In genomic region chr16:23389201-23389600, GRCh38 we compare ENCODE assay signal across 18 cellular contexts.
DNase-seq lines count a peak whose midpoint lies in the region; ATAC-seq and TF ChIP-seq lines count a peak whose summit lies in the region.
"Had no signal": no experiment of that assay in that cellular context is flagged by ENCODE, and none has a peak within 500 bp of the region (broad histone marks: within the 10 kb centered on the region; RNA-seq: fewer than 3 reads in every experiment).

No MANE protein-coding gene starts in this region.

- POLR2A ChIA-PET in WTC11 (lab: Charles Lee) = no interaction called here

- peaks cover 23% of the 10 kb centered on the region for H3K36me3 Mint-ChIP-seq in WTC11
- H3K36me3 Mint-ChIP-seq in chondrocyte (ENCODE audit: low read depth) = peaks cover 38% of the 10 kb centered on the region
- H3K36me3 Mint-ChIP-seq in activated naive CD4-positive, alpha-beta T cell treated with anti-CD3 and anti-CD28 coated beads, Interleukin-2, amount 10 ng/mL, durations not matched to agents 7 days and 5 days = peaks cover 5% of the 10 kb centered on the region

- no peaks in the 10 kb centered on the region for H3K36me3 ChIP-seq in mucosa of descending colon (ENCODE audit: low read depth)

- intact Hi-C loops in mucosa of descending colon (cut with DNase I, micrococcal nuclease) = no loop called here

- DNase-seq in WTC11 (ENCODE audit: low spot score) (no peak), chondrocyte (ENCODE audit: low spot score) (peak; percentile 14), mucosa of descending colon (peak in 2 of 3 donors; percentile 16 to 20), NK-92 (lab: John Stamatoyannopoulos, UW; ENCODE audit: unreplicated experiment) (no peak)
- no peak for DNase-seq in activated naive CD4-positive, alpha-beta T cell treated with anti-CD3 and anti-CD28 coated beads, Interleukin-2, amount 10 ng/mL, durations not matched to agents 7 days and 5 days
- DNase-seq: ACHN; BE2C; C1 segment of cervical spinal cord; CD4-positive, CD25-positive, alpha-beta regulatory T cell; COR-L47; DMS 273 treated with DMSO at 0.1 percent for 48 hours; GDM1; IMR-90 had no signal

- H3K4me3 Mint-ChIP-seq in WTC11 = no peak overlapping the region
- no peak overlapping the region for H3K4me3 Mint-ChIP-seq in chondrocyte (ENCODE audit: unreplicated experiment)
- no peak overlapping the region for H3K4me3 Mint-ChIP-seq in activated naive CD4-positive, alpha-beta T cell treated with anti-CD3 and anti-CD28 coated beads, Interleukin-2, amount 10 ng/mL, durations not matched to agents 7 days and 5 days
- H3K4me3 Mint-ChIP-seq: CD4-positive, CD25-positive, alpha-beta regulatory T cell; CD8-positive, alpha-beta memory T cell had no signal

- no peaks in the 10 kb centered on the region for H3K4me1 Mint-ChIP-seq in WTC11
- H3K4me1 Mint-ChIP-seq in chondrocyte (ENCODE audit: low read depth) = no peaks in the 10 kb centered on the region
- no peaks in the 10 kb centered on the region for H3K4me1 Mint-ChIP-seq in activated naive CD4-positive, alpha-beta T cell treated with anti-CD3 and anti-CD28 coated beads, Interleukin-2, amount 10 ng/mL, durations not matched to agents 7 days and 5 days
- H3K4me1 Mint-ChIP-seq: CD4-positive, CD25-positive, alpha-beta regulatory T cell; CD8-positive, alpha-beta memory T cell had no signal

- TF ChIP-seq CTCF in WTC11 (IDR thresholded peaks at IDR 0.05) = no peak
- no peak for TF ChIP-seq CTCF in chondrocyte (IDR thresholded peaks at IDR 0.05)
- TF ChIP-seq CTCF in mucosa of descending colon (IDR thresholded peaks at IDR 0.05) = no peak

- no peak for ATAC-seq in WTC11
- no peak for ATAC-seq in mucosa of descending colon
- ATAC-seq in GM18907 (IDR thresholded peaks at IDR 0.05; ENCODE audit: unreplicated experiment) = no peak
- no peak for ATAC-seq in GM19324 (IDR thresholded peaks at IDR 0.05; ENCODE audit: low FRiP score, unreplicated experiment)
- ATAC-seq: K562 had no signal

- H3K4me1 ChIP-seq in mucosa of descending colon (ENCODE audit: low read depth) = peaks cover 5% of the 10 kb centered on the region
- H3K4me1 ChIP-seq: BE2C, HAP-1 had no signal

- H3K9me3 ChIP-seq in mucosa of descending colon = no peaks in the 10 kb centered on the region
- H3K9me3 ChIP-seq: BE2C, HAP-1 had no signal

- CTCF ChIA-PET in WTC11 (lab: Charles Lee) = interaction anchor here (2.9 kb wide), 1 partner anchor 10 kb away, joined by 11 read pairs; no protein-coding TSS in a partner anchor
- CTCF ChIA-PET in activated naive CD4-positive, alpha-beta T cell treated with anti-CD3 and anti-CD28 coated beads, Interleukin-2, amount 10 ng/mL, durations not matched to agents 7 days and 5 days (lab: Charles Lee) = no interaction called here

- H3K27ac Mint-ChIP-seq in WTC11 (peak overlapping the region; percentile 64), chondrocyte (ENCODE audit: unreplicated experiment) (no peak overlapping the region)
- no peak overlapping the region for H3K27ac Mint-ChIP-seq in activated naive CD4-positive, alpha-beta T cell treated with anti-CD3 and anti-CD28 coated beads, Interleukin-2, amount 10 ng/mL, durations not matched to agents 7 days and 5 days
- H3K27ac Mint-ChIP-seq: CD4-positive, CD25-positive, alpha-beta regulatory T cell had no signal

- H3K4me3 ChIP-seq in mucosa of descending colon = no peak overlapping the region
- H3K4me3 ChIP-seq: HAP-1, K562 had no signal

- no peaks in the 10 kb centered on the region for H3K27me3 Mint-ChIP-seq in WTC11 (ENCODE audit: low read depth)
- no peaks in the 10 kb centered on the region for H3K27me3 Mint-ChIP-seq in chondrocyte (ENCODE audit: low read depth)
- H3K27me3 Mint-ChIP-seq in activated naive CD4-positive, alpha-beta T cell treated with anti-CD3 and anti-CD28 coated beads, Interleukin-2, amount 10 ng/mL, durations not matched to agents 7 days and 5 days = no peaks in the 10 kb centered on the region
- H3K27me3 Mint-ChIP-seq: CD4-positive, CD25-positive, alpha-beta regulatory T cell; CD8-positive, alpha-beta memory T cell had no signal

- H3K9me3 Mint-ChIP-seq in WTC11 = no peaks in the 10 kb centered on the region
- H3K9me3 Mint-ChIP-seq in chondrocyte (ENCODE audit: low read depth) = no peaks in the 10 kb centered on the region
- no peaks in the 10 kb centered on the region for H3K9me3 Mint-ChIP-seq in activated naive CD4-positive, alpha-beta T cell treated with anti-CD3 and anti-CD28 coated beads, Interleukin-2, amount 10 ng/mL, durations not matched to agents 7 days and 5 days
- H3K9me3 Mint-ChIP-seq: CD4-positive, CD25-positive, alpha-beta regulatory T cell; CD8-positive, alpha-beta memory T cell had no signal

TF ChIP-seq in WTC11, 78 proteins besides CTCF, POLR2A, EP300 and RAD21:
- TF ChIP-seq FOXK1 (CRISPR knock-in tag; IDR thresholded peaks at IDR 0.05) = no peak
- no peak for TF ChIP-seq ZBTB21 (CRISPR knock-in tag; IDR thresholded peaks at IDR 0.05; ENCODE audit: borderline replicate concordance)
- TF ChIP-seq SOX15 (CRISPR knock-in tag; IDR thresholded peaks at IDR 0.05) = no peak
- TF ChIP-seq ARID4B (CRISPR knock-in tag; IDR thresholded peaks at IDR 0.05; ENCODE audit: borderline replicate concordance) = no peak
- no peak for TF ChIP-seq PREB (CRISPR knock-in tag; IDR thresholded peaks at IDR 0.05; ENCODE audit: borderline replicate concordance)
- TF ChIP-seq ZNF512 (CRISPR knock-in tag; IDR thresholded peaks at IDR 0.05; ENCODE audit: borderline replicate concordance) = no peak

Comparison
In these comparisons a context has a peak if more than half of its experiments do, and no peak if none do; other contexts are left out.
1. DNase-seq: peak in chondrocyte (single experiment) and mucosa of descending colon (2 of 3); none in WTC11 (single experiment), activated naive CD4-positive, alpha-beta T cell treated with anti-CD3 and anti-CD28 coated beads, Interleukin-2, amount 10 ng/mL, durations not matched to agents 7 days and 5 days (single experiment) and NK-92 (single experiment).